Comparison of ENCODE assay signal across 12 cellular contexts in the genomic region with DNA sequence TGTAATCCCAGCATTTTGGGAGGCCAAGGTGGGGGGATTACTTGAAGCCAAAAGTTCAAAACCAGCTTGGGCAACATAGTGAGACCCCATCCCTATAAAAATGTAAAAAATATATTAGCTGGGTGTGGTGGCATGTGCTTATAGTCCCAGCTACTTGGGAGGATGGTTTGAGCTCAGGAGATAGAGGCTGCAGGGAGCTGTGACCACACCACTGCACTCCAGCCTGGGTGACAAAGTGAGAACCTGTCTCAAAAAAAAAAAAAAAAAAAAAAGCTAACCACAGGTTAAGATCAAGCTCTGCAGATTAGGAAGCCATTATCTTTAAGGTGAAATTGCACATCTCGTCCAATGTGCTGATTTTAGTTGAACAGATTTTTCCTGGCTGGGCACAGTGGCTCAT. TPM values are rescaled to one million over a fixed set of nuclear protein-coding genes. Genes with fewer than 3 reads are reported as not detected.
DNase-seq lines count a peak whose midpoint lies in the region; ATAC-seq and TF ChIP-seq lines count a peak whose summit lies in the region.
"Had no signal": no experiment of that assay in that cellular context is flagged by ENCODE, and none has a peak within 500 bp of the region (broad histone marks: within the 10 kb centered on the region; RNA-seq: fewer than 3 reads in every experiment).

No MANE protein-coding gene starts in this region.

- H3K9me3 Mint-ChIP-seq in activated T-cell treated with anti-CD3 and anti-CD28 coated beads, Interleukin-2, amount 50 U/mL, for 72 hours, result no peaks in the 10 kb centered on the region
- H3K9me3 Mint-ChIP-seq in activated CD4-positive, alpha-beta memory T cell treated with anti-CD3 and anti-CD28 coated beads, Interleukin-2, amount 10 ng/mL, durations not matched to agents 7 days and 5 days, result no peaks in the 10 kb centered on the region
- H3K9me3 Mint-ChIP-seq: CD4-positive, alpha-beta memory T cell had no signal

- H3K36me3 ChIP-seq in BE2C, result peaks cover 29% of the 10 kb centered on the region

- CTCF ChIA-PET in RWPE1 (lab: Yijun Ruan, JAX), result interaction anchor here (0.7 kb wide), 2 partner anchors 38 to 225 kb away, joined by 3 to 5 read pairs; no protein-coding TSS in a partner anchor
- CTCF ChIA-PET in activated CD4-positive, alpha-beta memory T cell treated with anti-CD3 and anti-CD28 coated beads, Interleukin-2, amount 10 ng/mL, durations not matched to agents 7 days and 5 days (lab: Charles Lee), result interaction anchor here (0.6 to 2.3 kb wide), 14 partner anchors 8 to 574 kb away, joined by 3 to 9 read pairs (median 4); partner anchors contain the start of genes CERS5, COX14 and LIMA1

- H3K4me3 Mint-ChIP-seq in activated T-cell treated with anti-CD3 and anti-CD28 coated beads, Interleukin-2, amount 50 U/mL, for 72 hours, result no peak overlapping the region
- no peak overlapping the region for H3K4me3 Mint-ChIP-seq in activated CD4-positive, alpha-beta memory T cell treated with anti-CD3 and anti-CD28 coated beads, Interleukin-2, amount 10 ng/mL, durations not matched to agents 7 days and 5 days
- H3K4me3 Mint-ChIP-seq: B cell; CD4-positive, alpha-beta memory T cell had no signal

- no peaks in the 10 kb centered on the region for H3K4me1 ChIP-seq in BE2C

- POLR2A ChIA-PET in RWPE1 (lab: Yijun Ruan, JAX; ENCODE audit: low non-redundant PET), result no interaction called here
- POLR2A ChIA-PET in activated CD4-positive, alpha-beta memory T cell treated with anti-CD3 and anti-CD28 coated beads, Interleukin-2, amount 10 ng/mL, durations not matched to agents 7 days and 5 days (lab: Charles Lee), result interaction anchor here (0.6 to 1.3 kb wide), 7 partner anchors 14 to 237 kb away, joined by 3 to 9 read pairs (median 4); partner anchors contain the start of genes CERS5 and LIMA1

- H3K27ac Mint-ChIP-seq in activated T-cell treated with anti-CD3 and anti-CD28 coated beads, Interleukin-2, amount 50 U/mL, for 72 hours, result peak overlapping the region; percentile 81
- H3K27ac Mint-ChIP-seq in activated CD4-positive, alpha-beta memory T cell treated with anti-CD3 and anti-CD28 coated beads, Interleukin-2, amount 10 ng/mL, durations not matched to agents 7 days and 5 days, result peak overlapping the region; percentile 64
- H3K27ac Mint-ChIP-seq: B cell had no signal

- no peak overlapping the region for H3K4me3 ChIP-seq in BE2C (ENCODE audit: low read depth, low read length)
- H3K4me3 ChIP-seq: HAP-1 had no signal

- H3K36me3 Mint-ChIP-seq in activated T-cell treated with anti-CD3 and anti-CD28 coated beads, Interleukin-2, amount 50 U/mL, for 72 hours (ENCODE audit: insufficient read depth in 2 of 2), result peaks cover 2 to 22% of the 10 kb centered on the region in 2 donors
- peaks cover 43% of the 10 kb centered on the region for H3K36me3 Mint-ChIP-seq in activated CD4-positive, alpha-beta memory T cell treated with anti-CD3 and anti-CD28 coated beads, Interleukin-2, amount 10 ng/mL, durations not matched to agents 7 days and 5 days (ENCODE audit: low read depth)

- DNase-seq in activated T-cell treated with anti-CD3 and anti-CD28 coated beads, Interleukin-2, amount 50 U/mL, for 72 hours, result peak in 1 of 2 donors; percentile 21
- DNase-seq in activated T-cell treated with anti-CD3 and anti-CD28 coated beads, Interleukin-2, amount 50 U/mL, for 48 hours, result no peak
- no peak for DNase-seq in RWPE1 (ENCODE audit: low spot score)
- DNase-seq in activated CD4-positive, alpha-beta memory T cell treated with anti-CD3 and anti-CD28 coated beads, Interleukin-2, amount 10 ng/mL, durations not matched to agents 7 days and 5 days, result peak; percentile 41
- no peak for DNase-seq in stimulated activated CD4-positive, alpha-beta T cell treated with anti-CD3 and anti-CD28 coated beads, Interleukin-4, amount 100 ng/mL, for 1 hour
- DNase-seq in BE2C, result no peak
- DNase-seq in NCI-H1694 treated with DMSO at 0.1 percent for 48 hours (lab: John Stamatoyannopoulos, UW), result no peak
- DNase-seq: CD4-positive, alpha-beta memory T cell; DMS79 had no signal

- H3K27ac ChIP-seq in RWPE1, result 0 out of 2 replicates have a peak overlapping the region, but pooled peaks have one; percentile 7
- H3K27ac ChIP-seq: C4-2B had no signal

- no peaks in the 10 kb centered on the region for H3K9me3 ChIP-seq in BE2C
- H3K9me3 ChIP-seq: HAP-1 had no signal

- H3K27me3 ChIP-seq in BE2C, result no peaks in the 10 kb centered on the region

- no peak for ATAC-seq in activated T-cell treated with anti-CD3 and anti-CD28 coated beads, Interleukin-2, amount 50 U/mL, for 72 hours (replicated peaks in 1 of 2)

- TF ChIP-seq CTCF in RWPE1 (conservative IDR thresholded peaks at IDR 0.05; ENCODE audit: low read depth) (no peak), BE2C (IDR thresholded peaks at IDR 0.05; ENCODE audit: low read depth, low read length) (no peak)

- no peaks in the 10 kb centered on the region for H3K27me3 Mint-ChIP-seq in activated T-cell treated with anti-CD3 and anti-CD28 coated beads, Interleukin-2, amount 50 U/mL, for 72 hours (ENCODE audit: low read depth)
- no peaks in the 10 kb centered on the region for H3K27me3 Mint-ChIP-seq in activated CD4-positive, alpha-beta memory T cell treated with anti-CD3 and anti-CD28 coated beads, Interleukin-2, amount 10 ng/mL, durations not matched to agents 7 days and 5 days
- H3K27me3 Mint-ChIP-seq: B cell; CD4-positive, alpha-beta memory T cell had no signal

- peaks cover 53% of the 10 kb centered on the region for H3K4me1 Mint-ChIP-seq in activated T-cell treated with anti-CD3 and anti-CD28 coated beads, Interleukin-2, amount 50 U/mL, for 72 hours (ENCODE audit: low read depth)
- H3K4me1 Mint-ChIP-seq in activated CD4-positive, alpha-beta memory T cell treated with anti-CD3 and anti-CD28 coated beads, Interleukin-2, amount 10 ng/mL, durations not matched to agents 7 days and 5 days, result peaks cover 46% of the 10 kb centered on the region

RNA-seq across cellular contexts. Expression of gene CERS5, which starts 23.7 kb away (rescaled TPM):
- 10 to 100 TPM; 82.5 to 87.6 TPM for total RNA-seq in activated T-cell treated with anti-CD3 and anti-CD28 coated beads, Interleukin-2, amount 50 U/mL, for 72 hours
- 10 to 100 TPM; 48.4 to 56.3 TPM for total RNA-seq in activated CD4-positive, alpha-beta memory T cell treated with anti-CD3 and anti-CD28 coated beads, Interleukin-2, amount 10 ng/mL, durations not matched to agents 7 days and 5 days
- polyA plus RNA-seq in BE2C (2012; ENCODE audit: insufficient read depth, insufficient read length, low read depth), result 23.7 TPM
